22 cellular contexts compared by ENCODE assay signal in the genomic region with DNA sequence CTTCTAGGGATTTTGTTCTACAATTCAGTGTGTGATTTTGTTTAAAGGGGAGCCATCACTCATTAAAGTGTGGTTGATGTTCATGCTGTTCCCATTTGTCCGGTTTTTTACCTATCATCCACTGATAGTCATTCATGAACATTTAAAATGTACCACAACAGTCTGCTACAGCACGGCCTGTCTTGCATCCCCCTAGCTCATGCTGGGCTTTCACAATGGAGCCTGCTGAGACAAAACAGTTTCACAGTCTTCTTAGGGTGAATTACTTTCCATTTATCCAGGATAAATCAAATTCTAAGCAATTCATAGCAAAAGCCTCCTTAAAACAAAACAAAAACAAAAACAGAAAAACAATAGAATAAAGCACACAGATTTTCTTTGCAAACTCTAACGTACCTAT.
"Had no signal": no experiment of that assay in that cellular context is flagged by ENCODE, and none has a peak within 500 bp of the region (broad histone marks: within the 10 kb centered on the region; RNA-seq: fewer than 3 reads in every experiment).

No MANE protein-coding gene starts in this region.

- H3K27me3 ChIP-seq: MG63 had no signal

- H3K9me2 ChIP-seq: SK-N-SH had no signal

- H3K9me3 ChIP-seq: MG63, SK-N-SH had no signal

- H3K27ac ChIP-seq: RWPE1 had no signal

- H3K9ac ChIP-seq: SK-N-SH had no signal

- H3K4me2 ChIP-seq: SK-N-SH had no signal

- DNase-seq: IMR-90, Karpas-422, KG1, MG63, NCI-H1092, NCI-H1105 treated with DMSO at 0.1 percent for 48 hours, NCI-H1436, NCI-H1694 treated with DMSO at 0.1 percent for 48 hours, NCI-H1930, NCI-H2081, NCI-H2107, NCI-H2227 treated with DMSO at 0.1 percent for 48 hours, NCI-H510A, NCI-H524 treated with DMSO at 0.1 percent for 48 hours, NCI-H774, PC-3, SHP77, SK-N-SH, SW 1271, T-helper 1 cell had no signal

- ATAC-seq: Panc1, PC-3 had no signal

- H3K36me3 ChIP-seq: MG63 had no signal

- H3K4me3 ChIP-seq: MG63 had no signal
